Comparison of ENCODE assay signal across 14 cellular contexts in the genomic region with DNA sequence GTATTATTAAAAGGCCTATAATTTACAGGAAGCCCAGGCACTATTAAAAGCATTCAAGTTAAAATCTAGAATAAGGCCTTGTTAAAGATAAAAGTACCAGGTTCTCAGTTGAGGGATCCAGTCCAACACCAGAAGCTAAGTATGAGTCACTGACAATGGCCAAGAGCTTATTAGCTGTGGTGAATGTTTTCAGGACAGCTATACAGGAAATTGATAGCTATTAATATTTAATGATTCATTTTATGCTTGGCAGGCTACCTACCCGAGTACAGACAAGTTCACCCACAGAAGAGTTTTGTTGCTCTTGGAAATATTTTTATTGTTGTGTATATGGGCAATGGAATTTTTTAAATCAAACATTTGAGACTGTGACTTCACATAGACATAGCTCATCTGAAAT.
DNase-seq lines count a peak whose midpoint lies in the region; ATAC-seq and TF ChIP-seq lines count a peak whose summit lies in the region.
"Had no signal": no experiment of that assay in that cellular context is flagged by ENCODE, and none has a peak within 500 bp of the region (broad histone marks: within the 10 kb centered on the region; RNA-seq: fewer than 3 reads in every experiment).

No MANE protein-coding gene starts in this region.

- intact Hi-C loops in PC-9 (cut with micrococcal nuclease; ENCODE audit: unreplicated experiment) = no loop called here

- CTCF ChIA-PET in PC-9 (lab: Charles Lee) = no interaction called here

- no peaks in the 10 kb centered on the region for H3K36me3 ChIP-seq in fibroblast of lung (ENCODE audit: control insufficient read depth, insufficient read depth, low read length)
- H3K36me3 ChIP-seq in PC-9 (ENCODE audit: low read depth) = no peaks in the 10 kb centered on the region

- no peaks in the 10 kb centered on the region for H3K27me3 Mint-ChIP-seq in stimulated activated naive B cell treated with anti-CD40 and anti-IgM and Interleukin-4, amounts not matched to agents 10 μg/mL and 1 μg/mL and 100 μg/mL, for 72 hours
- H3K27me3 Mint-ChIP-seq: activated CD4-positive, alpha-beta memory T cell treated with anti-CD3 and anti-CD28 coated beads for 36 hours; central memory CD8-positive, alpha-beta T cell had no signal

- no peak overlapping the region for H3K4me2 ChIP-seq in fibroblast of lung (ENCODE audit: extremely low read depth, insufficient read depth, low read length)
- H3K4me2 ChIP-seq in PC-9 = no peak overlapping the region

- H2AFZ ChIP-seq in fibroblast of lung (ENCODE audit: low read length) (no peak overlapping the region), PC-9 (no peak overlapping the region)

- no peak overlapping the region for H3K4me3 Mint-ChIP-seq in stimulated activated naive B cell treated with anti-CD40 and anti-IgM and Interleukin-4, amounts not matched to agents 10 μg/mL and 1 μg/mL and 100 μg/mL, for 72 hours
- H3K4me3 Mint-ChIP-seq: activated CD4-positive, alpha-beta memory T cell treated with anti-CD3 and anti-CD28 coated beads for 36 hours; central memory CD8-positive, alpha-beta T cell had no signal

- H3K9me3 Mint-ChIP-seq in stimulated activated naive B cell treated with anti-CD40 and anti-IgM and Interleukin-4, amounts not matched to agents 10 μg/mL and 1 μg/mL and 100 μg/mL, for 72 hours = peaks cover 0 to 6% of the 10 kb centered on the region in 2 donors

- no peaks in the 10 kb centered on the region for H3F3A ChIP-seq in PC-9 (ENCODE audit: insufficient read depth, low read depth)

- H3K27ac ChIP-seq in fibroblast of lung (ENCODE audit: insufficient read depth, low read length) (no peak overlapping the region), PC-9 (no peak overlapping the region)

- H3K4me1 ChIP-seq in fibroblast of lung (ENCODE audit: control insufficient read depth, extremely low read depth, insufficient read depth, low read length) (no peaks in the 10 kb centered on the region), PC-9 (replicated peaks; ENCODE audit: insufficient read depth) (no peaks in the 10 kb centered on the region)

- H3K4me3 ChIP-seq in fibroblast of lung (replicated peaks in 1 of 4; ENCODE audit: control extremely low read depth in 1 of 4, insufficient read depth in 1 of 4, low read depth in 3 of 4, low read length in 4 of 4) (no peak overlapping the region), PC-9 (no peak overlapping the region)

- H3K9me3 ChIP-seq in fibroblast of lung (ENCODE audit: control insufficient read depth, insufficient read depth, low read depth, low read length) (no peaks in the 10 kb centered on the region), PC-9 (ENCODE audit: insufficient read depth, low read depth) (no peaks in the 10 kb centered on the region)

- H3K27me3 ChIP-seq in fibroblast of lung (ENCODE audit: control insufficient read depth, insufficient read depth, low read length) (no peaks in the 10 kb centered on the region), PC-9 (ENCODE audit: insufficient read depth, low read depth) (no peaks in the 10 kb centered on the region)

- no peaks in the 10 kb centered on the region for H3K4me1 Mint-ChIP-seq in stimulated activated naive B cell treated with anti-CD40 and anti-IgM and Interleukin-4, amounts not matched to agents 10 μg/mL and 1 μg/mL and 100 μg/mL, for 72 hours
- H3K4me1 Mint-ChIP-seq: central memory CD8-positive, alpha-beta T cell had no signal

- H3K27ac Mint-ChIP-seq in stimulated activated naive B cell treated with anti-CD40 and anti-IgM and Interleukin-4, amounts not matched to agents 10 μg/mL and 1 μg/mL and 100 μg/mL, for 72 hours = no peak overlapping the region
- H3K27ac Mint-ChIP-seq: activated CD4-positive, alpha-beta memory T cell treated with anti-CD3 and anti-CD28 coated beads for 36 hours had no signal

- H3K9ac ChIP-seq in fibroblast of lung (ENCODE audit: insufficient read depth, low read length) = no peak overlapping the region

- ATAC-seq in HG02938 (IDR thresholded peaks at IDR 0.05; ENCODE audit: unreplicated experiment) = peak; percentile 51
- ATAC-seq in stimulated activated naive B cell treated with anti-CD40 and anti-IgM and Interleukin-4, amounts not matched to agents 10 μg/mL and 1 μg/mL and 100 μg/mL, for 72 hours (replicated peaks) = no peak
- ATAC-seq in omental fat pad (ENCODE audit: low FRiP score) = no peak
- ATAC-seq: HCT116 had no signal

- no peaks in the 10 kb centered on the region for H3K36me3 Mint-ChIP-seq in stimulated activated naive B cell treated with anti-CD40 and anti-IgM and Interleukin-4, amounts not matched to agents 10 μg/mL and 1 μg/mL and 100 μg/mL, for 72 hours
- H3K36me3 Mint-ChIP-seq: activated CD4-positive, alpha-beta memory T cell treated with anti-CD3 and anti-CD28 coated beads for 36 hours had no signal

- H3K9me2 ChIP-seq in PC-9 (ENCODE audit: insufficient read depth) = no peaks in the 10 kb centered on the region

- TF ChIP-seq CTCF in fibroblast of lung (conservative IDR thresholded peaks at IDR 0.05 in 1 of 2, IDR thresholded peaks at IDR 0.05 in 1 of 2; ENCODE audit: low read depth in 1 of 2, low read length in 2 of 2) (no peak), PC-9 (conservative IDR thresholded peaks at IDR 0.05) (no peak), omental fat pad (IDR thresholded peaks at IDR 0.05) (no peak)

- H3K79me2 ChIP-seq in fibroblast of lung (ENCODE audit: control insufficient read depth, insufficient read depth, low read length) = no peaks in the 10 kb centered on the region
- H3K79me2 ChIP-seq in PC-9 (ENCODE audit: low read depth) = no peaks in the 10 kb centered on the region

- no TSS peak for BruUV-seq in PC-9 (replicated peaks; lab: Mats Ljungman, UMichigan)

- POLR2A ChIA-PET in PC-9 (lab: Charles Lee; ENCODE audit: unreplicated experiment) = no interaction called here

- peak; percentile 8 for DNase-seq in COLO829 (ENCODE audit: low spot score)
- peak; percentile 51 to 81 for DNase-seq in NCI-H446 (lab: John Stamatoyannopoulos, UW)
- DNase-seq in fibroblast of lung (ENCODE audit: low read depth in 2 of 2) = peak; percentile 25 to 51
- DNase-seq in PC-9 = no peak
- DNase-seq in stimulated activated naive B cell treated with anti-CD40 and anti-IgM and Interleukin-4, amounts not matched to agents 10 μg/mL and 1 μg/mL and 100 μg/mL, for 72 hours = no peak
- no peak for DNase-seq in omental fat pad (ENCODE audit: low spot score)
- DNase-seq in activated CD8-positive, alpha-beta memory T cell treated with anti-CD3 and anti-CD28 coated beads, Interleukin-2, amount 50 U/mL, for 4 hours = no peak
- DNase-seq: activated CD4-positive, alpha-beta memory T cell treated with anti-CD3 and anti-CD28 coated beads for 36 hours; activated gamma-delta T cell treated with Interleukin-2 at 50 U/mL for 16 hours; Karpas-422; nucleus accumbens had no signal

- no peaks in the 10 kb centered on the region for H4K20me1 ChIP-seq in fibroblast of lung (ENCODE audit: control insufficient read depth, extremely low read depth, insufficient read depth, low read length)
- H4K20me1 ChIP-seq in PC-9 (ENCODE audit: insufficient read depth) = no peaks in the 10 kb centered on the region

Comparison
In these comparisons a context has a peak if more than half of its experiments do, and no peak if none do; other contexts are left out.
1. DNase-seq: peak in COLO829 (single experiment), NCI-H446 (2 of 2) and fibroblast of lung (2 of 2); none in PC-9 (0 of 2), stimulated activated naive B cell treated with anti-CD40 and anti-IgM and Interleukin-4, amounts not matched to agents 10 μg/mL and 1 μg/mL and 100 μg/mL, for 72 hours (single experiment), omental fat pad (single experiment) and activated CD8-positive, alpha-beta memory T cell treated with anti-CD3 and anti-CD28 coated beads, Interleukin-2, amount 50 U/mL, for 4 hours (single experiment).